In the genomic region with DNA sequence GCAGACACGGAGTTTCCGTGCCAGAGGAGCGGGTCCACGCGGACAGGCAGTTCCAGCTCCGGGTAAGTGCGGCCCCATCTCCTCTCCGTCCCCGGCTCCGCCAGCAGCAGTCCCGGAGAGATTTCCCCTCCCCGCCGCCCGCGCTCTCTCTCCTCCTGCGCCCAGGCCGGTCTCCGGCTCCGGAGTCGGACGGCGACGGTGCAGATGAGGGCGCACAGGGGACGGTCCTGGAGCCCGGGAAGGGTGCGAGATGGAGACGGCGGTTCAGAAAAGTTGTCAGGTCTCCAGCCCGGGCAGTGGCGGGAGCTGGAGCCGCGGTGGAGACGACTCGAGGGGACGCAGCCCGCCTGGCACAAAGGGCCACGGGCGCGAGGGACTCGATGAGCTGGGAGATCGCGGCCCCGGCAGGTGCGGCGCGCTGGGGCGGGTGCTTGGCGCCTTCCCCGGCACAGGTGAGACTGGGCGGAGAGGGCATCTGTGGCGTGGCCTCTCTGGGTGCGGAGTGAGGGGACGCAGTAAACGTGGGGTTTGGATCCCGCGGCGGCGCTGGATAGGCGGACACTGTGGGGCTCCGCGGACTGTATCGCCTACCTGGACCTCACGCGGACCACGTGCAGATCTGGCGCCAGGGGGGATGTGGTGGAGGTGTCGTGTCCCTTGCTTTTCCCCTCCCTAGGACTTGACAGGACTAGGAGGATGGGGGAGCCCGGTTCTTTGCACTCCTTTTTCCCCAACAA, we compare ENCODE assay signal across 1 cellular context.
TF ChIP-seq lines count a peak whose summit lies in the region.

No MANE protein-coding gene starts in this region.

TF ChIP-seq in H1, 55 proteins besides CTCF, POLR2A, EP300 and RAD21 (continued from another document):
- peak; percentile 71 for TF ChIP-seq RNF2 (IDR thresholded peaks at IDR 0.05; ENCODE audit: borderline replicate concordance, low read depth, low read length, missing control alignments, poor library complexity, severe bottlenecking)
- TF ChIP-seq TBP (IDR thresholded peaks at IDR 0.05; ENCODE audit: low read depth, low read length) = peak; percentile 12; the same call in 1 of the 2 replicates
- TF ChIP-seq, protein P1, sequence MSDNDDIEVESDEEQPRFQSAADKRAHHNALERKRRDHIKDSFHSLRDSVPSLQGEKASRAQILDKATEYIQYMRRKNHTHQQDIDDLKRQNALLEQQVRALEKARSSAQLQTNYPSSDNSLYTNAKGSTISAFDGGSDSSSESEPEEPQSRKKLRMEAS (IDR thresholded peaks at IDR 0.05) = peak; percentile 66; the same call in 1 of the 2 replicates
- TF ChIP-seq SUZ12 (IDR thresholded peaks at IDR 0.05; ENCODE audit: low read length) = peak; percentile 88
- TF ChIP-seq BACH1 (IDR thresholded peaks at IDR 0.05; ENCODE audit: low read length) = no peak
TF ChIP-seq in H1: peak in this region for 6.
